19 cellular contexts compared by ENCODE assay signal in genomic region chr3:57152761-57153160, GRCh38. TPM values are rescaled to one million over a fixed set of nuclear protein-coding genes. Genes with fewer than 3 reads are reported as not detected.
DNase-seq lines count a peak whose midpoint lies in the region; ATAC-seq and TF ChIP-seq lines count a peak whose summit lies in the region.
"Had no signal": no experiment of that assay in that cellular context is flagged by ENCODE, and none has a peak within 500 bp of the region (broad histone marks: within the 10 kb centered on the region; RNA-seq: fewer than 3 reads in every experiment).

No MANE protein-coding gene starts in this region.

- no peak for ATAC-seq in thoracic aorta (ENCODE audit: insufficient number of reproducible peaks, low FRiP score, low read depth)
- ATAC-seq in GM19023 (IDR thresholded peaks at IDR 0.05; ENCODE audit: unreplicated experiment): no peak
- ATAC-seq: left lung had no signal

- H3K36me3 Mint-ChIP-seq in nephron progenitor cell (ENCODE audit: low read depth): peaks cover 27% of the 10 kb centered on the region
- H3K36me3 Mint-ChIP-seq: activated naive CD4-positive, alpha-beta T cell treated with anti-CD3 and anti-CD28 coated beads, Interleukin-2, amount 50 U/mL, for 24 hours had no signal

- no peaks in the 10 kb centered on the region for H3K36me3 ChIP-seq in thoracic aorta
- H3K36me3 ChIP-seq: left lung, right atrium auricular region, stomach had no signal

- H3K27ac Mint-ChIP-seq in nephron progenitor cell: peak overlapping the region; percentile 98
- H3K27ac Mint-ChIP-seq: activated naive CD4-positive, alpha-beta T cell treated with anti-CD3 and anti-CD28 coated beads, Interleukin-2, amount 50 U/mL, for 24 hours had no signal

- no peaks in the 10 kb centered on the region for H3K27me3 ChIP-seq in thoracic aorta (replicated peaks; ENCODE audit: insufficient read depth)
- H3K27me3 ChIP-seq: right atrium auricular region, stomach had no signal

- no peaks in the 10 kb centered on the region for H3K27me3 Mint-ChIP-seq in nephron progenitor cell (ENCODE audit: low read depth, poor library complexity)

- H3K4me1 ChIP-seq in thoracic aorta (ENCODE audit: control insufficient read depth in 1 of 2, low read depth in 2 of 2): peaks cover 0 to 9% of the 10 kb centered on the region in 2 donors
- H3K4me1 ChIP-seq: left lung had no signal

- H3K27ac ChIP-seq in angular gyrus (ENCODE audit: low read depth, low read length) (peak overlapping the region; percentile 13), thoracic aorta (peak overlapping the region in 1 of 2 donors; percentile 15)
- H3K27ac ChIP-seq: left lung, SK-N-MC had no signal

- peak overlapping the region; percentile 73 for H3K4me3 Mint-ChIP-seq in nephron progenitor cell
- H3K4me3 Mint-ChIP-seq: activated naive CD4-positive, alpha-beta T cell treated with anti-CD3 and anti-CD28 coated beads, Interleukin-2, amount 50 U/mL, for 24 hours had no signal

- H3K4me1 Mint-ChIP-seq in nephron progenitor cell: peaks cover 97% of the 10 kb centered on the region
- H3K4me1 Mint-ChIP-seq: activated naive CD4-positive, alpha-beta T cell treated with anti-CD3 and anti-CD28 coated beads, Interleukin-2, amount 50 U/mL, for 24 hours had no signal

- peak overlapping the region; percentile 38 for H3K4me3 ChIP-seq in epithelial cell of proximal tubule (ENCODE audit: low read depth, low read length)
- peak overlapping the region; percentile 43 for H3K4me3 ChIP-seq in thoracic aorta
- H3K4me3 ChIP-seq: left lung, SK-N-MC had no signal

- no peaks in the 10 kb centered on the region for H3K9me3 ChIP-seq in thoracic aorta
- H3K9me3 ChIP-seq: left lung, right atrium auricular region, stomach had no signal

- DNase-seq in epithelial cell of proximal tubule (ENCODE audit: low read depth) (no peak), nephron progenitor cell (no peak), thoracic aorta (ENCODE audit: low spot score) (no peak), NCI-H1436 (lab: John Stamatoyannopoulos, UW) (no peak), NOMO-1 treated with DMSO at 0.1 percent for 48 hours (lab: John Stamatoyannopoulos, UW; ENCODE audit: unreplicated experiment) (no peak)
- DNase-seq: activated CD4-positive, alpha-beta T cell treated with anti-CD3 and anti-CD28 coated beads, Interleukin-2, amount 50 U/mL, for 1 hour; HCEC 1CT; KBM-7; left lung; NCI-H2171 treated with DMSO at 0.1 percent for 48 hours; NCI-H526 treated with DMSO at 0.1 percent for 48 hours; RPMI8226; stomach; T-helper 2 cell had no signal

- no peaks in the 10 kb centered on the region for H3K9me3 Mint-ChIP-seq in nephron progenitor cell
- H3K9me3 Mint-ChIP-seq: activated naive CD4-positive, alpha-beta T cell treated with anti-CD3 and anti-CD28 coated beads, Interleukin-2, amount 50 U/mL, for 24 hours had no signal

- no peak for TF ChIP-seq CTCF in epithelial cell of proximal tubule (conservative IDR thresholded peaks at IDR 0.05; ENCODE audit: low read depth, low read length)
- TF ChIP-seq CTCF in nephron progenitor cell (IDR thresholded peaks at IDR 0.05): no peak
- no peak for TF ChIP-seq CTCF in thoracic aorta (IDR thresholded peaks at IDR 0.05)

RNA-seq across cellular contexts. Expression of gene IL17RD, which starts 12.4 kb away (rescaled TPM):
- total RNA-seq in epithelial cell of proximal tubule (13.2 and 28.2 TPM in 2 replicates), thoracic aorta (1 to 10 TPM; 3.1 to 7.9 TPM)

RNA-seq across cellular contexts. Expression of gene HESX1, which starts 47.0 kb away (rescaled TPM):
- 0.14 TPM in 1 of 2 replicates, not detected in the other for total RNA-seq in epithelial cell of proximal tubule
- total RNA-seq in thoracic aorta: 1 to 10 TPM; 1.7 to 2.0 TPM
